In the genomic region with DNA sequence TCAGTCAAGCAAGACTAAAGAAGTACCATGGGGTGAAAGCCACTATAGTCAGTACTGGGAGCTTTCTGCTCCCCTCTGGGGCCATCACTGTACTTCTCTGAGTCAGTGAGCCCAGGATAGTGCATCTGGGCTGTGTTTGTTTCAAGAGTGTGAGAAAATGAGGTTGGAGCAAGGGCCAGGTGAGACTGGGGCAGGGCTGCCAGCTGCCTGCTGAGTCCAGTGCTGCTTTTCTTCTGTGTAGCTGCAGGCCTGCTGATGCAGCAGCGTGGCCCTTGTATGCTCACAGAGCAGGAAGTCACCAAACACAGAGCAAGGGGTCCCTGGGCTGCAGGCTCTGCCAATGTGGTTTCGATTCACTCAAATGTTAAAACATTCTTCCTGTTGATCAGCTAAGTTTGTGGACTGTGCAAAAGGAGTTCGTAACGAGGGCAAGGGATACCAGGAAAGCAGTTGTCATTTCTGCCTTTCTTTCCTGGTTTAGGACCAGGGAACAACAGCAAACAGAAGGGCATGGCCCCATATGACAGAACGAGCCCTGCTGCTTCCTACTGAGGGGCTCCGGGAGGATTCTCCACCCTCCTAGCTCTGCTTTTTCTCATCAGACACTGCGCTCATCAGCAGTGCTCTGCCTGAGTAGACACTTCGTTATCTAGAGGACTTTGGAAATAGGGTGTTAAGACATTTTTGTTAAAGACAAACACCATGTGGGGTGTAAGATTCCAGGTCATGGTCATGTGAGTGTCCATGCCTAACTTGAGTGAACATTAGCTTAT, we compare ENCODE assay signal across 1 cellular context.
TF ChIP-seq lines count a peak whose summit lies in the region.

No MANE protein-coding gene starts in this region.

TF ChIP-seq in HepG2, 621 proteins besides CTCF, POLR2A, EP300 and RAD21 (continued from another document and continues in another):
- TF ChIP-seq ZNF609 (CRISPR knock-in tag; IDR thresholded peaks at IDR 0.05; ENCODE audit: borderline replicate concordance): 0 out of 2 replicates have a peak, but pooled peaks have one; percentile 30
- TF ChIP-seq AGO1 (IDR thresholded peaks at IDR 0.05; ENCODE audit: low read depth, low read length, poor library complexity, severe bottlenecking): no peak
- TF ChIP-seq, protein P1, sequence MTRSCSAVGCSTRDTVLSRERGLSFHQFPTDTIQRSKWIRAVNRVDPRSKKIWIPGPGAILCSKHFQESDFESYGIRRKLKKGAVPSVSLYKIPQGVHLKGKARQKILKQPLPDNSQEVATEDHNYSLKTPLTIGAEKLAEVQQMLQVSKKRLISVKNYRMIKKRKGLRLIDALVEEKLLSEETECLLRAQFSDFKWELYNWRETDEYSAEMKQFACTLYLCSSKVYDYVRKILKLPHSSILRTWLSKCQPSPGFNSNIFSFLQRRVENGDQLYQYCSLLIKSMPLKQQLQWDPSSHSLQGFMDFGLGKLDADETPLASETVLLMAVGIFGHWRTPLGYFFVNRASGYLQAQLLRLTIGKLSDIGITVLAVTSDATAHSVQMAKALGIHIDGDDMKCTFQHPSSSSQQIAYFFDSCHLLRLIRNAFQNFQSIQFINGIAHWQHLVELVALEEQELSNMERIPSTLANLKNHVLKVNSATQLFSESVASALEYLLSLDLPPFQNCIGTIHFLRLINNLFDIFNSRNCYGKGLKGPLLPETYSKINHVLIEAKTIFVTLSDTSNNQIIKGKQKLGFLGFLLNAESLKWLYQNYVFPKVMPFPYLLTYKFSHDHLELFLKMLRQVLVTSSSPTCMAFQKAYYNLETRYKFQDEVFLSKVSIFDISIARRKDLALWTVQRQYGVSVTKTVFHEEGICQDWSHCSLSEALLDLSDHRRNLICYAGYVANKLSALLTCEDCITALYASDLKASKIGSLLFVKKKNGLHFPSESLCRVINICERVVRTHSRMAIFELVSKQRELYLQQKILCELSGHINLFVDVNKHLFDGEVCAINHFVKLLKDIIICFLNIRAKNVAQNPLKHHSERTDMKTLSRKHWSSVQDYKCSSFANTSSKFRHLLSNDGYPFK (CRISPR knock-in tag; IDR thresholded peaks at IDR 0.05; ENCODE audit: borderline replicate concordance): peak; percentile 14; the same call in 1 of the 2 replicates
- TF ChIP-seq ZNF7 (CRISPR knock-in tag; IDR thresholded peaks at IDR 0.05): no peak
- no peak for TF ChIP-seq ZFP36L1 (CRISPR knock-in tag; IDR thresholded peaks at IDR 0.05)
- TF ChIP-seq DMAP1 (CRISPR knock-in tag; IDR thresholded peaks at IDR 0.05): peak; percentile 61; the same call in 1 of the 2 replicates
- 0 out of 2 replicates have a peak, but pooled peaks have one; percentile 26 for TF ChIP-seq KMT2B (CRISPR knock-in tag; IDR thresholded peaks at IDR 0.05)
- peak; percentile 62; the same call in 1 of the 2 replicates for TF ChIP-seq MTA1 (CRISPR knock-in tag; IDR thresholded peaks at IDR 0.05; ENCODE audit: borderline replicate concordance)
- no peak for TF ChIP-seq ARID3A (IDR thresholded peaks at IDR 0.05; ENCODE audit: low read depth, low read length)
- peak; percentile 55 for TF ChIP-seq ELF3 (CRISPR knock-in tag; IDR thresholded peaks at IDR 0.05)
- 0 out of 2 replicates have a peak, but pooled peaks have one; percentile 27 for TF ChIP-seq ZFP90 (CRISPR knock-in tag; IDR thresholded peaks at IDR 0.05; ENCODE audit: borderline replicate concordance)
- 0 out of 2 replicates have a peak, but pooled peaks have one; percentile 22 for TF ChIP-seq ZNF776 (CRISPR knock-in tag; IDR thresholded peaks at IDR 0.05)
- no peak for TF ChIP-seq JDP2 (CRISPR knock-in tag; IDR thresholded peaks at IDR 0.05; ENCODE audit: borderline replicate concordance)
- TF ChIP-seq, protein P2, sequence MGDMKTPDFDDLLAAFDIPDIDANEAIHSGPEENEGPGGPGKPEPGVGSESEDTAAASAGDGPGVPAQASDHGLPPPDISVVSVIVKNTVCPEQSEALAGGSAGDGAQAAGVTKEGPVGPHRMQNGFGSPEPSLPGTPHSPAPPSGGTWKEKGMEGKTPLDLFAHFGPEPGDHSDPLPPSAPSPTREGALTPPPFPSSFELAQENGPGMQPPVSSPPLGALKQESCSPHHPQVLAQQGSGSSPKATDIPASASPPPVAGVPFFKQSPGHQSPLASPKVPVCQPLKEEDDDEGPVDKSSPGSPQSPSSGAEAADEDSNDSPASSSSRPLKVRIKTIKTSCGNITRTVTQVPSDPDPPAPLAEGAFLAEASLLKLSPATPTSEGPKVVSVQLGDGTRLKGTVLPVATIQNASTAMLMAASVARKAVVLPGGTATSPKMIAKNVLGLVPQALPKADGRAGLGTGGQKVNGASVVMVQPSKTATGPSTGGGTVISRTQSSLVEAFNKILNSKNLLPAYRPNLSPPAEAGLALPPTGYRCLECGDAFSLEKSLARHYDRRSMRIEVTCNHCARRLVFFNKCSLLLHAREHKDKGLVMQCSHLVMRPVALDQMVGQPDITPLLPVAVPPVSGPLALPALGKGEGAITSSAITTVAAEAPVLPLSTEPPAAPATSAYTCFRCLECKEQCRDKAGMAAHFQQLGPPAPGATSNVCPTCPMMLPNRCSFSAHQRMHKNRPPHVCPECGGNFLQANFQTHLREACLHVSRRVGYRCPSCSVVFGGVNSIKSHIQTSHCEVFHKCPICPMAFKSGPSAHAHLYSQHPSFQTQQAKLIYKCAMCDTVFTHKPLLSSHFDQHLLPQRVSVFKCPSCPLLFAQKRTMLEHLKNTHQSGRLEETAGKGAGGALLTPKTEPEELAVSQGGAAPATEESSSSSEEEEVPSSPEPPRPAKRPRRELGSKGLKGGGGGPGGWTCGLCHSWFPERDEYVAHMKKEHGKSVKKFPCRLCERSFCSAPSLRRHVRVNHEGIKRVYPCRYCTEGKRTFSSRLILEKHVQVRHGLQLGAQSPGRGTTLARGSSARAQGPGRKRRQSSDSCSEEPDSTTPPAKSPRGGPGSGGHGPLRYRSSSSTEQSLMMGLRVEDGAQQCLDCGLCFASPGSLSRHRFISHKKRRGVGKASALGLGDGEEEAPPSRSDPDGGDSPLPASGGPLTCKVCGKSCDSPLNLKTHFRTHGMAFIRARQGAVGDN (CRISPR knock-in tag; IDR thresholded peaks at IDR 0.05): peak; percentile 83
- TF ChIP-seq MBNL3 (CRISPR knock-in tag; conservative IDR thresholded peaks at IDR 0.05): no peak
- peak; percentile 58; the same call in 1 of the 2 replicates for TF ChIP-seq ZFY (CRISPR knock-in tag; IDR thresholded peaks at IDR 0.05)
- peak; percentile 52; the same call in 1 of the 2 replicates for TF ChIP-seq KMT2A (CRISPR knock-in tag; IDR thresholded peaks at IDR 0.05)
- TF ChIP-seq ZNF292 (CRISPR knock-in tag; IDR thresholded peaks at IDR 0.05; ENCODE audit: borderline replicate concordance, low read depth): peak; percentile 95
- TF ChIP-seq ZMAT3 (CRISPR knock-in tag; conservative IDR thresholded peaks at IDR 0.05): no peak
- TF ChIP-seq ZNF747 (CRISPR knock-in tag; IDR thresholded peaks at IDR 0.05; ENCODE audit: borderline replicate concordance): no peak
- TF ChIP-seq ZNF235 (CRISPR knock-in tag; IDR thresholded peaks at IDR 0.05; ENCODE audit: borderline replicate concordance): no peak
- no peak for TF ChIP-seq AFF4 (CRISPR knock-in tag; IDR thresholded peaks at IDR 0.05)
- 0 out of 2 replicates have a peak, but pooled peaks have one; percentile 24 for TF ChIP-seq ZNF124 (CRISPR knock-in tag; IDR thresholded peaks at IDR 0.05)
- no peak for TF ChIP-seq SP5 (CRISPR knock-in tag; IDR thresholded peaks at IDR 0.05; ENCODE audit: borderline replicate concordance, low read depth)
- TF ChIP-seq ZNF230 (CRISPR knock-in tag; IDR thresholded peaks at IDR 0.05): 0 out of 2 replicates have a peak, but pooled peaks have one; percentile 35
- no peak for TF ChIP-seq HNRNPH1 (optimal IDR thresholded peaks at IDR 0.05; ENCODE audit: low read depth, low read length)
- TF ChIP-seq, protein P3, sequence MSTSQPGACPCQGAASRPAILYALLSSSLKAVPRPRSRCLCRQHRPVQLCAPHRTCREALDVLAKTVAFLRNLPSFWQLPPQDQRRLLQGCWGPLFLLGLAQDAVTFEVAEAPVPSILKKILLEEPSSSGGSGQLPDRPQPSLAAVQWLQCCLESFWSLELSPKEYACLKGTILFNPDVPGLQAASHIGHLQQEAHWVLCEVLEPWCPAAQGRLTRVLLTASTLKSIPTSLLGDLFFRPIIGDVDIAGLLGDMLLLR (CRISPR knock-in tag; IDR thresholded peaks at IDR 0.05): no peak
- TF ChIP-seq YEATS4 (CRISPR knock-in tag; IDR thresholded peaks at IDR 0.05; ENCODE audit: borderline replicate concordance): no peak
- TF ChIP-seq MAFF (IDR thresholded peaks at IDR 0.05; ENCODE audit: low read depth, low read length): peak; percentile 8; the same call in 1 of the 2 replicates
- TF ChIP-seq ASH2L (IDR thresholded peaks at IDR 0.05; ENCODE audit: insufficient read length, low read depth, low read length): peak; percentile 56
- TF ChIP-seq, protein P4, sequence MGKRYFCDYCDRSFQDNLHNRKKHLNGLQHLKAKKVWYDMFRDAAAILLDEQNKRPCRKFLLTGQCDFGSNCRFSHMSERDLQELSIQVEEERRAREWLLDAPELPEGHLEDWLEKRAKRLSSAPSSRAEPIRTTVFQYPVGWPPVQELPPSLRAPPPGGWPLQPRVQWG (CRISPR knock-in tag; IDR thresholded peaks at IDR 0.05; ENCODE audit: borderline replicate concordance, low read depth): no peak
- TF ChIP-seq GTF3A (CRISPR knock-in tag; conservative IDR thresholded peaks at IDR 0.05): 0 out of 2 replicates have a peak, but pooled peaks have one; percentile 30
- 0 out of 2 replicates have a peak, but pooled peaks have one; percentile 32 for TF ChIP-seq ZNF768 (CRISPR knock-in tag; IDR thresholded peaks at IDR 0.05)
- peak; percentile 54; the same call in 1 of the 2 replicates for TF ChIP-seq ZNF501 (CRISPR knock-in tag; IDR thresholded peaks at IDR 0.05)
- 0 out of 4 replicates have a peak, but pooled peaks of 1 of the 2 experiments have one; percentile 12 for TF ChIP-seq MAFK (conservative IDR thresholded peaks at IDR 0.05 in 1 of 2, IDR thresholded peaks at IDR 0.05 in 1 of 2; ENCODE audit: low read length in 2 of 2)
